15 cellular contexts compared by ENCODE assay signal in the genomic region with DNA sequence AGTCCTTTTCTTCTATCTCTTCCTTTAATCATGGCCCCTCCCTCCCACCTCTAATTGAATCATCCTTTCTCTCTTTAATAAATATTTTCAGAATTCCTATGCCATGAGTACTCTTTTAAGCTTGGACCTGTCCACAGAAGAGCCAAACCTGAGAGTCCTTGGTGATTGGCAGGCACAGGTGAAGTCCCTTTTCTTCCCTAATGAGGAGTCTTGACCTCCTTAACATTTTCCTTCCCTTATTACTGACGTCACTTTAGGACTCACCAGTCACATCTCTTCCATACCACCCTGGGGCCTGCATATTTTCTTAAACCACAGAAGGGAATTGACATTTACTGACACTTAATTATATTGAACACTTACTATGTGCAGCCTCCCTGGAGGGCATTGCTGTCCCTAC. TPM values are rescaled to one million over a fixed set of nuclear protein-coding genes. Genes with fewer than 3 reads are reported as not detected.
"Had no signal": no experiment of that assay in that cellular context is flagged by ENCODE, and none has a peak within 500 bp of the region (broad histone marks: within the 10 kb centered on the region; RNA-seq: fewer than 3 reads in every experiment).

No MANE protein-coding gene starts in this region.

- H3K36me3 ChIP-seq: heart right ventricle had no signal

- H3K27me3 ChIP-seq: heart right ventricle had no signal

- H3K27ac ChIP-seq: heart right ventricle had no signal

- H3K9me3 ChIP-seq: heart right ventricle had no signal

- DNase-seq: activated B cell treated with CpG ODN at 0.5 μM for 24 hours; activated CD4-positive, alpha-beta memory T cell treated with anti-CD3 and anti-CD28 coated beads, Interleukin-2, amount 10 ng/mL, durations not matched to agents 7 days and 5 days; activated CD4-positive, alpha-beta T cell treated with anti-CD3 and anti-CD28 coated beads for 4 hours; activated naive CD4-positive, alpha-beta T cell treated with Interleukin-2 at 50 U/mL for 16 hours; activated naive CD8-positive, alpha-beta T cell treated with anti-CD3 and anti-CD28 coated beads, Interleukin-2, amount 10 ng/mL, durations not matched to agents 7 days and 5 days; activated T-cell treated with anti-CD3 and anti-CD28 coated beads, Interleukin-2, amount 50 U/mL, for 1 hour; amygdala; effector memory CD8-positive, alpha-beta T cell; heart right ventricle; nucleus accumbens; stimulated activated naive B cell treated with anti-CD40 and anti-IgM and Interleukin-4, amounts not matched to agents 10 μg/mL and 1 μg/mL and 100 μg/mL, for 72 hours; T-cell; T-helper 9 cell had no signal

- ATAC-seq: effector memory CD8-positive, alpha-beta T cell; heart right ventricle; natural killer cell treated with Interleukin-12 subunit alpha and Interleukin-12 subunit beta and Interleukin-15 and Interleukin-18, amount 100 ng/mL, for 72 hours; stimulated activated naive B cell treated with anti-CD40 and anti-IgM and Interleukin-4, amounts not matched to agents 10 μg/mL and 1 μg/mL and 100 μg/mL, for 72 hours; T-cell had no signal

- H3K4me3 ChIP-seq: heart right ventricle had no signal

RNA-seq across cellular contexts. Expression of a gene that starts 41.0 kb away (rescaled TPM):
- total RNA-seq: activated B cell treated with CpG ODN at 0.5 μM for 24 hours; activated CD4-positive, alpha-beta memory T cell treated with anti-CD3 and anti-CD28 coated beads, Interleukin-2, amount 10 ng/mL, durations not matched to agents 7 days and 5 days; activated naive CD8-positive, alpha-beta T cell treated with anti-CD3 and anti-CD28 coated beads, Interleukin-2, amount 10 ng/mL, durations not matched to agents 7 days and 5 days; activated T-helper 2 cell treated with anti-CD3 and anti-CD28 coated beads, Interferon-gamma antibody, Interleukin-2, Interleukin-4, amounts not matched to agents 10 μg/mL and 5 μg/mL and 100 μg/mL, durations not matched to agents 14 hours and 24 hours and 36 hours; natural killer cell treated with Interleukin-12 subunit alpha and Interleukin-12 subunit beta and Interleukin-15 and Interleukin-18, amount 100 ng/mL, for 72 hours; T-cell had no signal
